1 cellular context compared by ENCODE assay signal in the genomic region with DNA sequence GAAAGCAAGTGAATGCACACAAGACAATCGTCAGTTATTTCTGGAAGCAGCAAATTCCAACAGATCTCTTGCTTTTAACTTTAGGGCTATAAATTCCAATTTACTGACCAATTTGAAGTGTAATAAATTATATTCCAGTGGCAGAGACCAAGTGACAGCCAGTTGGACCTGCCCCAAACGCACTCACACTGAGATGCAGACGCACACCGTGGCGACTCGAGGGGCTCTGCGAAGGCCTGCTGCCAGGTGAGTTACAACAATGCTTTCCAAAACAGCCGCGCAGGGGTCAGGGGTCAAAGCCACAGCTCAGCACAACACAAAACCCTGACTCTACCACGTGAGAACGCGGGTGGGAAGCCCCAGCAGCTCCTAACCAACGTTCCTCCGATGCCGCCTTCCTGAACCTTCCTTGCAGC.
TF ChIP-seq lines count a peak whose summit lies in the region.

No MANE protein-coding gene starts in this region.

TF ChIP-seq in HEK293, 187 proteins besides CTCF, POLR2A, EP300 and RAD21 (continued from another document):
- TF ChIP-seq, protein P1, sequence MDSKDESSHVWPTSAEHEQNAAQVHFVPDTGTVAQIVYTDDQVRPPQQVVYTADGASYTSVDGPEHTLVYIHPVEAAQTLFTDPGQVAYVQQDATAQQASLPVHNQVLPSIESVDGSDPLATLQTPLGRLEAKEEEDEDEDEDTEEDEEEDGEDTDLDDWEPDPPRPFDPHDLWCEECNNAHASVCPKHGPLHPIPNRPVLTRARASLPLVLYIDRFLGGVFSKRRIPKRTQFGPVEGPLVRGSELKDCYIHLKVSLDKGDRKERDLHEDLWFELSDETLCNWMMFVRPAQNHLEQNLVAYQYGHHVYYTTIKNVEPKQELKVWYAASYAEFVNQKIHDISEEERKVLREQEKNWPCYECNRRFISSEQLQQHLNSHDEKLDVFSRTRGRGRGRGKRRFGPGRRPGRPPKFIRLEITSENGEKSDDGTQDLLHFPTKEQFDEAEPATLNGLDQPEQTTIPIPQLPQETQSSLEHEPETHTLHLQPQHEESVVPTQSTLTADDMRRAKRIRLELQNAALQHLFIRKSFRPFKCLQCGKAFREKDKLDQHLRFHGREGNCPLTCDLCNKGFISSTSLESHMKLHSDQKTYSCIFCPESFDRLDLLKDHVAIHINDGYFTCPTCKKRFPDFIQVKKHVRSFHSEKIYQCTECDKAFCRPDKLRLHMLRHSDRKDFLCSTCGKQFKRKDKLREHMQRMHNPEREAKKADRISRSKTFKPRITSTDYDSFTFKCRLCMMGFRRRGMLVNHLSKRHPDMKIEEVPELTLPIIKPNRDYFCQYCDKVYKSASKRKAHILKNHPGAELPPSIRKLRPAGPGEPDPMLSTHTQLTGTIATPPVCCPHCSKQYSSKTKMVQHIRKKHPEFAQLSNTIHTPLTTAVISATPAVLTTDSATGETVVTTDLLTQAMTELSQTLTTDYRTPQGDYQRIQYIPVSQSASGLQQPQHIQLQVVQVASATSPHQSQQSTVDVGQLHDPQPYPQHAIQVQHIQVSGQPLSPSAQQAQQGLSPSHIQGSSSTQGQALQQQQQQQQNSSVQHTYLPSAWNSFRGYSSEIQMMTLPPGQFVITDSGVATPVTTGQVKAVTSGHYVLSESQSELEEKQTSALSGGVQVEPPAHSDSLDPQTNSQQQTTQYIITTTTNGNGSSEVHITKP (tag by site-specific recombination; IDR thresholded peaks at IDR 0.05), result peak; percentile 33; the same call in 1 of the 2 replicates
- peak; percentile 51; the same call in 1 of the 2 replicates for TF ChIP-seq OSR2 (tag by site-specific recombination; IDR thresholded peaks at IDR 0.05)
TF ChIP-seq in HEK293: peak in this region for 2.
